Comparison of ENCODE assay signal across 8 cellular contexts in the genomic region with DNA sequence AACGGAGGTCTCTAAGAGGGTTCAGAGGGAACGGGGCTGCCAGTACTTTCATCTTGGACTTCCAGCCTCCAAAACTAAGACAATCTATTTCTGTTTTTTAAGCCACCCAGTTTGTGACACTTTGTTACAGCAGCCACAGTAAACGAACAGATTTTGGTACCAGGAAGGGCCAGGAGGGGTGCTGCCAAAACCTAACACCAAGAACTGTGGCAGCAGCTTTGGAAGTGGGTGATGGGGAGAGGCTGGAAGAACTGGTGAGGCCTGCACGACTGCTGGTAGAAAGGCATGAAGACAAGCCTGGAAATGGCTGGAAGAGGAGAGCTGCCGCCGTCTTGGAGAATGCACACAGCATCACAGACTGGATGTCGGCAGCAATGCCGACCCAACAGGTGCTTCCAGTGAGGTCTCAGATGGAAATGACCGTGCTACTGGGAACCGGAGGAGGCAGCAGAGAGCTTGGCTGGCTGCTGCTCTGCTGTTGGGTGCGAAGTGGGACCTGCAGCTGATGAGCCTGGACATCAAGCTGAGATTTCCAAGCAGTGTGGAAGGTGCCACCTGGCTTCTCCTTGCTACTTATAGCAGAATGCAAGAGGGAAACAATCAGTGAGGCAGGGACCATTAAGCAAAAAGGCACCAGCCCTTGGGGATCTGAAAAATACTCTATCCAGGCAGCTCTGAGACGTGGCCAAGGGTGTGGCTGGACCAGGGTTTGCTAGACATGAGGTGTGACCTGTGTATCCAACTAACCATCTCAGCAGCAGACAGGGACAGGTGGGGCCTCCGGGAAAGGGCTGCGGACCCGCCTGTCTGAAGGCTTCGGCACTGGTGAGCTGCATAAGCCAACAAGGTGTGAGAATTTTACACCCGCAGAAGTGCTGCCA.
DNase-seq lines count a peak whose midpoint lies in the region; ATAC-seq, FAIRE-seq and TF ChIP-seq lines count a peak whose summit lies in the region.

No MANE protein-coding gene starts in this region.

- H3K36me3 ChIP-seq in DND-41 (ENCODE audit: insufficient read depth, low read length) = peaks cover 16% of the 10 kb centered on the region
- H3K36me3 ChIP-seq in brain microvascular endothelial cell (replicated peaks) = peaks cover 34% of the 10 kb centered on the region

- no peaks in the 10 kb centered on the region for H3K79me2 ChIP-seq in DND-41 (ENCODE audit: insufficient read depth, low read length)

- H3K36me3 Mint-ChIP-seq in memory B cell = peaks cover 12% of the 10 kb centered on the region

- peak; percentile 98 for DNase-seq in 8988T
- DNase-seq in DND-41 = peak; percentile 30
- peak; percentile 68 for DNase-seq in NCI-H146 (lab: John Stamatoyannopoulos, UW)
- peak; percentile 29 for DNase-seq in brain microvascular endothelial cell
- DNase-seq in memory B cell (ENCODE audit: low spot score in 2 of 2) = peak in 1 of 2 donors; percentile 31
- DNase-seq in HTR-8/SVneo (ENCODE audit: insufficient read length, low spot score) = no peak
- no peak for DNase-seq in medulla oblongata (ENCODE audit: extremely low spot score)
- DNase-seq in NCI-H128 (lab: John Stamatoyannopoulos, UW; ENCODE audit: unreplicated experiment) = no peak

- FAIRE-seq in HTR-8/SVneo (lab: Jason Lieb, UNC) = no peak

- in situ Hi-C loops in brain microvascular endothelial cell (cut with HindIII; ENCODE audit: low pct_ligation_motif_present, low sequenced_read_pairs) = no loop called here

- H4K20me1 ChIP-seq in DND-41 (ENCODE audit: insufficient read depth, low read length) = peaks cover 35% of the 10 kb centered on the region

- H3K4me1 ChIP-seq in DND-41 (ENCODE audit: insufficient read depth, low read length) = no peaks in the 10 kb centered on the region

- no peak overlapping the region for H2AFZ ChIP-seq in DND-41 (ENCODE audit: low read depth, low read length)

- no peak overlapping the region for H3K27ac Mint-ChIP-seq in memory B cell

- no peaks in the 10 kb centered on the region for H3K9me3 ChIP-seq in DND-41 (ENCODE audit: insufficient read depth, low read length, severe bottlenecking)

- H3K4me2 ChIP-seq in DND-41 (ENCODE audit: insufficient read depth, low read length) = no peak overlapping the region

- TF ChIP-seq CTCF in DND-41 (IDR thresholded peaks at IDR 0.05; ENCODE audit: borderline replicate concordance, extremely low read depth, low read length, poor library complexity, severe bottlenecking) (peak; percentile 61), brain microvascular endothelial cell (IDR thresholded peaks at IDR 0.05; ENCODE audit: low read depth, low read length, missing control alignments) (peak; percentile 80)

- no peak overlapping the region for H3K9ac ChIP-seq in DND-41 (ENCODE audit: low read depth, low read length)

- H3K27me3 ChIP-seq in DND-41 (ENCODE audit: insufficient read depth, low read length, poor library complexity) (no peaks in the 10 kb centered on the region), brain microvascular endothelial cell (replicated peaks) (peaks cover 5% of the 10 kb centered on the region)

- H3K27me3 Mint-ChIP-seq in memory B cell = no peaks in the 10 kb centered on the region

- ATAC-seq in DND-41 (ENCODE audit: insufficient read depth, low read depth) (peak; percentile 41; the same call in 2 of the 3 replicates), memory B cell (ENCODE audit: low read depth) (peak; percentile 77)

- no peaks in the 10 kb centered on the region for H3K9me3 Mint-ChIP-seq in memory B cell

- no peak overlapping the region for H3K4me3 Mint-ChIP-seq in memory B cell

- no peak overlapping the region for H3K4me3 ChIP-seq in DND-41 (ENCODE audit: low read depth in 1 of 2, low read length in 2 of 2)
- H3K4me3 ChIP-seq in brain microvascular endothelial cell (ENCODE audit: low read depth, low read length) = no peak overlapping the region

- H3K4me1 Mint-ChIP-seq in memory B cell = peaks cover 6% of the 10 kb centered on the region

- H3K27ac ChIP-seq in DND-41 (ENCODE audit: low read length) (no peak overlapping the region), brain microvascular endothelial cell (no peak overlapping the region)

Comparison
In these comparisons a context has a peak if more than half of its experiments do, and no peak if none do; other contexts are left out.
1. DNase-seq: peak in 8988T (single experiment), DND-41 (single experiment), NCI-H146 (single experiment) and brain microvascular endothelial cell (single experiment); none in HTR-8/SVneo (single experiment), medulla oblongata (single experiment) and NCI-H128 (single experiment).